1 cellular context compared by ENCODE assay signal in the genomic region with DNA sequence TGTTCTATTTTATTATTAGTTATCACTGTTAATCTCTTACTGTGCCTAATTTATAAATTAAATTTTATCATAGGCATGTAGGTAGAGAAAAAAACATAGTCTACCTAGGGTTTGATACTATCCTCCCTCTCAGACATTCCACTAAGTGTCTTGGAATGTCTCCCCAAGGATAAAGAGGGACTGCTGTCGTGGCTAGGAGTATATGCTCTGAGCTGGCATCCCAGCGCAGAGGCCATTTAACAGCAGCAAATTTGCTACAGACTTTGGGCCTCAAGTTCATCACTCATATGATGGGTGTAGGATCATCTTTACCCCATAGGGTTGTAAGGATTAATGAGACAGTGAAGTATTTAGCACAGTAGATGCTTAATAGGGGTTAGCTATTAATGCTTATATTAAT.
TF ChIP-seq lines count a peak whose summit lies in the region.

No MANE protein-coding gene starts in this region.

TF ChIP-seq in HepG2, 621 proteins besides CTCF, POLR2A, EP300 and RAD21:
- no peak for TF ChIP-seq ZFP41 (CRISPR knock-in tag; IDR thresholded peaks at IDR 0.05; ENCODE audit: borderline replicate concordance)
- no peak for TF ChIP-seq ZNF772 (CRISPR knock-in tag; IDR thresholded peaks at IDR 0.05)
- TF ChIP-seq STAG1 (CRISPR knock-in tag; IDR thresholded peaks at IDR 0.05), result no peak
- no peak for TF ChIP-seq ZSCAN29 (CRISPR knock-in tag; conservative IDR thresholded peaks at IDR 0.05)
- no peak for TF ChIP-seq IKZF5 (CRISPR knock-in tag; IDR thresholded peaks at IDR 0.05)
- no peak for TF ChIP-seq ETV6 (CRISPR knock-in tag; conservative IDR thresholded peaks at IDR 0.05)
- TF ChIP-seq RELA (CRISPR knock-in tag; IDR thresholded peaks at IDR 0.05), result no peak
- TF ChIP-seq FOXM1 (CRISPR knock-in tag; IDR thresholded peaks at IDR 0.05), result no peak
- no peak for TF ChIP-seq ZSCAN20 (CRISPR knock-in tag; IDR thresholded peaks at IDR 0.05; ENCODE audit: borderline replicate concordance)
- no peak for TF ChIP-seq SP4 (CRISPR knock-in tag; IDR thresholded peaks at IDR 0.05)
- TF ChIP-seq ZBTB8A (CRISPR knock-in tag; IDR thresholded peaks at IDR 0.05; ENCODE audit: borderline replicate concordance, low read depth), result no peak
